Comparison of ENCODE assay signal across 16 cellular contexts in genomic region chr17:73532441-73532901, GRCh38.
DNase-seq lines count a peak whose midpoint lies in the region; ATAC-seq, FAIRE-seq and TF ChIP-seq lines count a peak whose summit lies in the region.
"Had no signal": no experiment of that assay in that cellular context is flagged by ENCODE, and none has a peak within 500 bp of the region (broad histone marks: within the 10 kb centered on the region; RNA-seq: fewer than 3 reads in every experiment).

No MANE protein-coding gene starts in this region.

- H3K4me1 ChIP-seq in BLaER1 (peaks cover 54% of the 10 kb centered on the region), GM23338 (ENCODE audit: insufficient read depth) (peaks cover 8% of the 10 kb centered on the region; the same call in 1 of the 2 replicates), right lobe of liver (no peaks in the 10 kb centered on the region), HepG2 (ENCODE audit: insufficient read depth, low read length) (no peaks in the 10 kb centered on the region)

- CTCF ChIA-PET in HepG2 (lab: Yijun Ruan, JAX; ENCODE audit: low intra/inter-chr PET ratio, low total read pairs), result no interaction called here

- H3K27ac Mint-ChIP-seq in GM23338 (0 out of 2 replicates have a peak overlapping the region, but pooled peaks have one; percentile 53), glutamatergic neuron (ENCODE audit: unreplicated experiment) (peak overlapping the region; percentile 10), HFFc6 (no peak overlapping the region)
- H3K27ac Mint-ChIP-seq: activated CD8-positive, alpha-beta memory T cell treated with anti-CD3 and anti-CD28 coated beads, Interleukin-2, amount 10 ng/mL, durations not matched to agents 7 days and 5 days; activated naive CD4-positive, alpha-beta T cell treated with anti-CD3 and anti-CD28 coated beads, Interleukin-2, amount 10 ng/mL, durations not matched to agents 7 days and 5 days; B cell had no signal

- intact Hi-C loops in right lobe of liver (cut with DNase I) (no loop called here), HepG2 (cut with micrococcal nuclease; ENCODE audit: unreplicated experiment) (no loop called here)

- DNase-seq in GM23338 (ENCODE audit: low spot score), result no peak
- DNase-seq in NCI-H510A treated with DMSO at 0.1 percent for 48 hours (lab: John Stamatoyannopoulos, UW), result peak; percentile 98
- DNase-seq in glutamatergic neuron, result no peak
- no peak for DNase-seq in right lobe of liver
- DNase-seq in HepG2 (ENCODE audit: low spot score), result no peak
- DNase-seq in HFFc6, result no peak
- no peak for DNase-seq in stimulated activated naive CD4-positive, alpha-beta T cell (lab: John Stamatoyannopoulos, UW)
- DNase-seq: activated CD8-positive, alpha-beta memory T cell treated with anti-CD3 and anti-CD28 coated beads, Interleukin-2, amount 10 ng/mL, durations not matched to agents 7 days and 5 days; activated naive CD4-positive, alpha-beta T cell treated with anti-CD3 and anti-CD28 coated beads, Interleukin-2, amount 10 ng/mL, durations not matched to agents 7 days and 5 days; stimulated activated naive CD8-positive, alpha-beta T cell treated with anti-CD3 and anti-CD28 coated beads, Interleukin-15, Interleukin-2, amounts not matched to agents 100 U/mL and 50 U/mL, for 24 hours had no signal

- 49% methylated on average over 3 of the region's 9 CpGs for WGBS in right lobe of liver (ENCODE audit: insufficient coverage, low coverage, low lambda C conversion rate, missing lambda C conversion rate)
- WGBS in HepG2 (ENCODE audit: low lambda C conversion rate), result 4% methylated on average over 8 of the region's 9 CpGs

- H2AFZ ChIP-seq in GM23338, result no peak overlapping the region
- no peak overlapping the region for H2AFZ ChIP-seq in HepG2 (ENCODE audit: low read length)

- H3K9ac ChIP-seq in BLaER1 (peak overlapping the region; percentile 63), HepG2 (ENCODE audit: insufficient read depth, low read depth, low read length) (no peak overlapping the region)

- TF ChIP-seq RAD21 in HepG2 (CRISPR knock-in tag; IDR thresholded peaks at IDR 0.05), result no peak

- in situ Hi-C loops in HepG2 (cut with HindIII; ENCODE audit: extremely low pct_ligation_motif_present, low pct_unique_long_range_greater_than_20kb), result no loop called here

- H3K4me3 Mint-ChIP-seq in GM23338 (no peak overlapping the region), glutamatergic neuron (ENCODE audit: unreplicated experiment) (no peak overlapping the region), HFFc6 (no peak overlapping the region)
- H3K4me3 Mint-ChIP-seq: activated CD8-positive, alpha-beta memory T cell treated with anti-CD3 and anti-CD28 coated beads, Interleukin-2, amount 10 ng/mL, durations not matched to agents 7 days and 5 days; activated naive CD4-positive, alpha-beta T cell treated with anti-CD3 and anti-CD28 coated beads, Interleukin-2, amount 10 ng/mL, durations not matched to agents 7 days and 5 days; B cell; central memory CD8-positive, alpha-beta T cell had no signal

- H3K27ac ChIP-seq in BLaER1 (peak overlapping the region; percentile 78), GM23338 (ENCODE audit: low read depth) (no peak overlapping the region), right lobe of liver (no peak overlapping the region), HepG2 (ENCODE audit: extremely low read length, insufficient read depth, low read length) (no peak overlapping the region)
- H3K27ac ChIP-seq: SK-N-MC had no signal

- H3K4me1 Mint-ChIP-seq in GM23338 (peaks cover 24% of the 10 kb centered on the region), glutamatergic neuron (ENCODE audit: low read depth, unreplicated experiment) (peaks cover 35% of the 10 kb centered on the region), HFFc6 (ENCODE audit: low read depth) (no peaks in the 10 kb centered on the region)
- H3K4me1 Mint-ChIP-seq: activated CD8-positive, alpha-beta memory T cell treated with anti-CD3 and anti-CD28 coated beads, Interleukin-2, amount 10 ng/mL, durations not matched to agents 7 days and 5 days; activated naive CD4-positive, alpha-beta T cell treated with anti-CD3 and anti-CD28 coated beads, Interleukin-2, amount 10 ng/mL, durations not matched to agents 7 days and 5 days; central memory CD8-positive, alpha-beta T cell had no signal

- H3K79me2 ChIP-seq in GM23338 (replicated peaks; ENCODE audit: insufficient read depth) (no peaks in the 10 kb centered on the region), HepG2 (ENCODE audit: insufficient read depth, low read length) (no peaks in the 10 kb centered on the region)

- no peak for ATAC-seq in GM23338
- ATAC-seq in right lobe of liver, result no peak
- no peak for ATAC-seq in HepG2
- ATAC-seq: activated CD8-positive, alpha-beta memory T cell treated with anti-CD3 and anti-CD28 coated beads, Interleukin-2, amount 10 ng/mL, durations not matched to agents 7 days and 5 days; stimulated activated naive CD8-positive, alpha-beta T cell treated with anti-CD3 and anti-CD28 coated beads, Interleukin-15, Interleukin-2, amounts not matched to agents 100 U/mL and 50 U/mL, for 24 hours had no signal

- peak overlapping the region; percentile 84 for H3K4me2 ChIP-seq in BLaER1
- H3K4me2 ChIP-seq in GM23338, result no peak overlapping the region
- no peak overlapping the region for H3K4me2 ChIP-seq in HepG2 (ENCODE audit: low read depth, low read length)

- FAIRE-seq in HepG2 (lab: Jason Lieb, UNC), result no peak
- FAIRE-seq: H1, keratinocyte had no signal

- no peaks in the 10 kb centered on the region for H3F3A ChIP-seq in GM23338 (replicated peaks; ENCODE audit: low read depth)

- no peak for TF ChIP-seq CTCF in GM23338 (conservative IDR thresholded peaks at IDR 0.05; ENCODE audit: low read depth in 2 of 2)
- TF ChIP-seq CTCF in glutamatergic neuron (IDR thresholded peaks at IDR 0.05; ENCODE audit: partially characterized antibody, unreplicated experiment), result no peak
- no peak for TF ChIP-seq CTCF in right lobe of liver (IDR thresholded peaks at IDR 0.05)
- no peak for TF ChIP-seq CTCF in HepG2 (CRISPR knock-in tag; IDR thresholded peaks at IDR 0.05)
- TF ChIP-seq CTCF in HFFc6 (IDR thresholded peaks at IDR 0.05), result no peak

- no peaks in the 10 kb centered on the region for H3K9me3 Mint-ChIP-seq in GM23338
- peaks cover 3% of the 10 kb centered on the region for H3K9me3 Mint-ChIP-seq in glutamatergic neuron (ENCODE audit: unreplicated experiment)
- H3K9me3 Mint-ChIP-seq in HFFc6, result peaks cover 70% of the 10 kb centered on the region
- H3K9me3 Mint-ChIP-seq: activated naive CD4-positive, alpha-beta T cell treated with anti-CD3 and anti-CD28 coated beads, Interleukin-2, amount 10 ng/mL, durations not matched to agents 7 days and 5 days; central memory CD8-positive, alpha-beta T cell had no signal

- POLR2A ChIA-PET in HepG2 (lab: Yijun Ruan, JAX), result no interaction called here

- H3K36me3 ChIP-seq in BLaER1, result peaks cover 3% of the 10 kb centered on the region; the same call in 1 of the 2 replicates
- H3K36me3 ChIP-seq in GM23338 (ENCODE audit: insufficient read depth), result no peaks in the 10 kb centered on the region
- H3K36me3 ChIP-seq in right lobe of liver, result no peaks in the 10 kb centered on the region
- no peaks in the 10 kb centered on the region for H3K36me3 ChIP-seq in HepG2 (replicated peaks in 1 of 2; ENCODE audit: control insufficient read depth in 1 of 2, insufficient read depth in 2 of 2, low read length in 2 of 2)

- H3K4me3 ChIP-seq in BLaER1 (peak overlapping the region; percentile 18; the same call in 1 of the 2 replicates), GM23338 (no peak overlapping the region), right lobe of liver (no peak overlapping the region), HepG2 (replicated peaks in 1 of 3; ENCODE audit: insufficient read depth in 1 of 3, low read depth in 2 of 3, low read length in 3 of 3) (no peak overlapping the region)
- H3K4me3 ChIP-seq: SK-N-MC had no signal

- no peaks in the 10 kb centered on the region for H3K36me3 Mint-ChIP-seq in GM23338 (ENCODE audit: low read depth)
- peaks cover 4% of the 10 kb centered on the region for H3K36me3 Mint-ChIP-seq in glutamatergic neuron (ENCODE audit: unreplicated experiment)
- 0 out of 2 replicates have a peak, but pooled peaks cover under 1% of the 10 kb centered on the region for H3K36me3 Mint-ChIP-seq in HFFc6 (ENCODE audit: low read depth)
- H3K36me3 Mint-ChIP-seq: activated CD8-positive, alpha-beta memory T cell treated with anti-CD3 and anti-CD28 coated beads, Interleukin-2, amount 10 ng/mL, durations not matched to agents 7 days and 5 days; activated naive CD4-positive, alpha-beta T cell treated with anti-CD3 and anti-CD28 coated beads, Interleukin-2, amount 10 ng/mL, durations not matched to agents 7 days and 5 days had no signal

- peaks cover 15% of the 10 kb centered on the region for H3K27me3 Mint-ChIP-seq in GM23338 (ENCODE audit: insufficient read depth, low read depth, poor library complexity)
- H3K27me3 Mint-ChIP-seq in glutamatergic neuron (ENCODE audit: unreplicated experiment), result peaks cover 9% of the 10 kb centered on the region
- H3K27me3 Mint-ChIP-seq in HFFc6 (ENCODE audit: insufficient read depth), result peaks cover 2% of the 10 kb centered on the region
- H3K27me3 Mint-ChIP-seq: B cell had no signal

- TF ChIP-seq POLR2A in right lobe of liver (IDR thresholded peaks at IDR 0.05) (no peak), HepG2 (IDR thresholded peaks at IDR 0.05; ENCODE audit: insufficient read depth in 1 of 2, low read depth in 2 of 2, low read length in 2 of 2) (no peak)

- H3K9me2 ChIP-seq in GM23338 (ENCODE audit: insufficient read depth), result no peaks in the 10 kb centered on the region

- no peaks in the 10 kb centered on the region for H3K27me3 ChIP-seq in BLaER1
- H3K27me3 ChIP-seq in GM23338 (ENCODE audit: insufficient read depth), result no peaks in the 10 kb centered on the region
- H3K27me3 ChIP-seq in right lobe of liver, result no peaks in the 10 kb centered on the region
- peaks cover 13 to 70% of the 10 kb centered on the region in 2 experiments; a peak in 4 of 5 replicates for H3K27me3 ChIP-seq in HepG2 (ENCODE audit: control insufficient read depth in 1 of 2, insufficient read depth in 2 of 2, low read length in 2 of 2)

- no TSS peak for BruUV-seq in HepG2 (replicated peaks; lab: Mats Ljungman, UMichigan)

- TF ChIP-seq EP300 in HepG2 (IDR thresholded peaks at IDR 0.05; ENCODE audit: low read depth in 2 of 2, low read length in 2 of 2) (no peak), HepG2 (CRISPR knock-in tag; IDR thresholded peaks at IDR 0.05; ENCODE audit: borderline replicate concordance) (no peak)

- no peaks in the 10 kb centered on the region for H3K9me3 ChIP-seq in BLaER1
- H3K9me3 ChIP-seq in right lobe of liver, result no peaks in the 10 kb centered on the region
- H3K9me3 ChIP-seq in HepG2 (ENCODE audit: low read length), result no peaks in the 10 kb centered on the region

- H4K20me1 ChIP-seq in BLaER1, result peaks cover 41% of the 10 kb centered on the region; the same call in 1 of the 2 replicates
- H4K20me1 ChIP-seq in GM23338 (replicated peaks; ENCODE audit: insufficient read depth), result no peaks in the 10 kb centered on the region
- H4K20me1 ChIP-seq in HepG2 (ENCODE audit: insufficient read depth, low read length), result no peaks in the 10 kb centered on the region

TF ChIP-seq in GM23338, 12 proteins besides CTCF, POLR2A, EP300 and RAD21 (continues in another document):
- TF ChIP-seq NANOG (IDR thresholded peaks at IDR 0.05; ENCODE audit: borderline replicate concordance) (no peak), CREB1 (CRISPR knock-in tag; IDR thresholded peaks at IDR 0.05; ENCODE audit: low read depth) (no peak)

TF ChIP-seq in HepG2, 621 proteins besides CTCF, POLR2A, EP300 and RAD21 (continues in another document):
- no peak for TF ChIP-seq TRIM24 (CRISPR knock-in tag; IDR thresholded peaks at IDR 0.05)
